ENCODE assay signal across 12 cellular contexts in the genomic region with DNA sequence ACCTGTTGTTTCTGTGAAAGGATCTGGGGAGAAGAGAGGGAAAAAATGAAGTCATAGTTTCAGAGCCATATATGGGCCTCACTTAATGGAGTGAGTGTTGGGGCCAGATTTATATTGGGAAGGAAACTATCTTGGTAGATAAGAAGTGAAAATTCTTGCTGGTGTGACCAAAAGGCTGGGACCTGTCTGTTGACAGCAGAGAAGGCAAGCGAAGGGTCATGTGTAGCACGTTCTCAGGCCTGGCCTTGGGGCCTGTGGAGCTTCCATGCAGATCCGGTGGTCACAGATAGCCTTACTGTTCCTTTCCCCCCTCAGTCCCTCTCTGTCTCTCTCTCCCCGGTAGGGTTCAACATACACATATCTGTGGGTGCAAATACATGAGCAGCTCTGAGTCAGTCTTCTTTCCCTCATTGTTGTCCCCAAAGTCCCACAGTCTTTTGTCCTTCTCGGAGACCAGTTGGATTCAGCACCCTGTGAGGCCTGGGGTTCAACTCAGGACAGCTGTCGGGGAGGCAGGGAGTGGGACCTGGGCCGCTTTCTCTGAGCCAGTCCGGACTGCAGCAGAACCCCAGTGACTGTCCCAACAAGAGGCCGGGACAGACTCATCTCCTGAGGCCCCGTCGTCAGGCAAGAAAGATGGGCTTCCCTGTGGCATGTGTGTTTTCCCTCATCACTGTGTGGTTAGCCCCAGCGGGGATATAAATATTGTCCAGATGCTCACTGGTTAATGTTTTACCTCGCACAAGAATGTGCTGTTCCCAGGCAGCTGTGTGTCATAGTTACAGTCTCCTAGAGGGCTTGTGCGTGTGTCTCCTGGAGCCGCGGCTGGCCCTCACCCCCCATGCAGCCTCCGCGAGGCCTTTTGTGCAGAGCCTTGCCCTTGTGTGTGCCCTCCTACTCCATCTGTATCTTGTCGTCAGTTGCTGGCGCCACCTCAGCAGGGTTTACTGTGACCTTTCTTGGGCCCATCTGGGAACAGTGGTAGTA. TPM values are rescaled to one million over a fixed set of nuclear protein-coding genes. Genes with fewer than 3 reads are reported as not detected.
DNase-seq lines count a peak whose midpoint lies in the region; ATAC-seq and TF ChIP-seq lines count a peak whose summit lies in the region.
"Had no signal": no experiment of that assay in that cellular context is flagged by ENCODE, and none has a peak within 500 bp of the region (broad histone marks: within the 10 kb centered on the region; RNA-seq: fewer than 3 reads in every experiment).

No MANE protein-coding gene starts in this region.

- peaks cover 43% of the 10 kb centered on the region for H3K4me1 Mint-ChIP-seq in nephron
- H3K4me1 Mint-ChIP-seq: activated naive CD4-positive, alpha-beta T cell treated with anti-CD3 and anti-CD28 coated beads, Interleukin-2, amount 10 ng/mL, durations not matched to agents 7 days and 5 days had no signal

- no peaks in the 10 kb centered on the region for H3K9me3 Mint-ChIP-seq in nephron
- H3K9me3 Mint-ChIP-seq: activated CD8-positive, alpha-beta T cell treated with anti-CD3 and anti-CD28 coated beads for 36 hours; activated naive CD4-positive, alpha-beta T cell treated with anti-CD3 and anti-CD28 coated beads, Interleukin-2, amount 10 ng/mL, durations not matched to agents 7 days and 5 days had no signal

- TF ChIP-seq CTCF in nephron (IDR thresholded peaks at IDR 0.05; ENCODE audit: unreplicated experiment in 3 of 3) (no peak), gastrocnemius medialis (IDR thresholded peaks at IDR 0.05 in 4 of 5, conservative IDR thresholded peaks at IDR 0.05 in 1 of 5) (no peak)

- peak; percentile 46 to 77 for DNase-seq in NCI-H526 (lab: John Stamatoyannopoulos, UW)
- peak; percentile 96 for DNase-seq in glomerular visceral epithelial cell (ENCODE audit: extremely low spot score)
- DNase-seq in NCI-H524 (lab: John Stamatoyannopoulos, UW) = no peak
- DNase-seq in NCI-H345 (lab: John Stamatoyannopoulos, UW) = no peak
- no peak for DNase-seq in mesenteric fat pad (ENCODE audit: low spot score)
- DNase-seq in gastrocnemius medialis = no peak
- DNase-seq: activated CD8-positive, alpha-beta T cell treated with anti-CD3 and anti-CD28 coated beads for 36 hours; activated naive CD4-positive, alpha-beta T cell treated with anti-CD3 and anti-CD28 coated beads, Interleukin-2, amount 10 ng/mL, durations not matched to agents 7 days and 5 days; NCI-H1105 treated with DMSO at 0.1 percent for 48 hours; uterus had no signal

- no peak overlapping the region for H3K9ac ChIP-seq in BLaER1 treated with 17β-estradiol and CSF1 and Interleukin-3, amounts not matched to agents 10 nM and 100 nM

- no peak overlapping the region for H3K27ac ChIP-seq in BLaER1 treated with 17β-estradiol and CSF1 and Interleukin-3, amounts not matched to agents 10 nM and 100 nM
- H3K27ac ChIP-seq in gastrocnemius medialis = peak overlapping the region in 2 of 4 donors; percentile 69 to 76
- H3K27ac ChIP-seq: uterus had no signal

- no peaks in the 10 kb centered on the region for H3K9me3 ChIP-seq in BLaER1 treated with 17β-estradiol and CSF1 and Interleukin-3, amounts not matched to agents 10 nM and 100 nM (replicated peaks in 1 of 11)
- no peaks in the 10 kb centered on the region for H3K9me3 ChIP-seq in gastrocnemius medialis
- H3K9me3 ChIP-seq: uterus had no signal

- no peak for TF ChIP-seq POLR2A in gastrocnemius medialis (IDR thresholded peaks at IDR 0.05)

- no peak for ATAC-seq in gastrocnemius medialis
- ATAC-seq: activated CD8-positive, alpha-beta T cell treated with anti-CD3 and anti-CD28 coated beads for 36 hours had no signal

- H4K20me1 ChIP-seq in BLaER1 treated with 17β-estradiol and CSF1 and Interleukin-3, amounts not matched to agents 10 nM and 100 nM = no peaks in the 10 kb centered on the region

- in situ Hi-C loops in gastrocnemius medialis (cut with MboI; ENCODE audit: low sequenced_read_pairs in 4 of 4) = no loop called here

- H3K36me3 ChIP-seq in BLaER1 treated with 17β-estradiol and CSF1 and Interleukin-3, amounts not matched to agents 10 nM and 100 nM = no peaks in the 10 kb centered on the region
- no peaks in the 10 kb centered on the region for H3K36me3 ChIP-seq in gastrocnemius medialis
- H3K36me3 ChIP-seq: uterus had no signal

- H3K27me3 Mint-ChIP-seq in nephron (ENCODE audit: low read depth) = peaks cover 35% of the 10 kb centered on the region

- H3K27ac Mint-ChIP-seq in nephron = peak overlapping the region in 2 of 3 experiments; percentile 60 to 87
- H3K27ac Mint-ChIP-seq: activated CD8-positive, alpha-beta T cell treated with anti-CD3 and anti-CD28 coated beads for 36 hours; activated naive CD4-positive, alpha-beta T cell treated with anti-CD3 and anti-CD28 coated beads, Interleukin-2, amount 10 ng/mL, durations not matched to agents 7 days and 5 days had no signal

- intact Hi-C loops in gastrocnemius medialis (cut with DNase I; ENCODE audit: low total_unique reads) = no loop called here

- no peaks in the 10 kb centered on the region for H3K36me3 Mint-ChIP-seq in nephron (ENCODE audit: low read depth)
- H3K36me3 Mint-ChIP-seq: activated naive CD4-positive, alpha-beta T cell treated with anti-CD3 and anti-CD28 coated beads, Interleukin-2, amount 10 ng/mL, durations not matched to agents 7 days and 5 days had no signal

- peak overlapping the region in 1 of 3 experiments; percentile 17 for H3K4me3 Mint-ChIP-seq in nephron
- H3K4me3 Mint-ChIP-seq: activated CD8-positive, alpha-beta T cell treated with anti-CD3 and anti-CD28 coated beads for 36 hours; activated naive CD4-positive, alpha-beta T cell treated with anti-CD3 and anti-CD28 coated beads, Interleukin-2, amount 10 ng/mL, durations not matched to agents 7 days and 5 days had no signal

- no peaks in the 10 kb centered on the region for H3K27me3 ChIP-seq in BLaER1 treated with 17β-estradiol and CSF1 and Interleukin-3, amounts not matched to agents 10 nM and 100 nM
- no peaks in the 10 kb centered on the region for H3K27me3 ChIP-seq in gastrocnemius medialis
- H3K27me3 ChIP-seq: uterus had no signal

- peak overlapping the region in 7 of 11 experiments; percentile 3 to 31 (median 22); a peak in 8 of 22 replicates for H3K4me2 ChIP-seq in BLaER1 treated with 17β-estradiol and CSF1 and Interleukin-3, amounts not matched to agents 10 nM and 100 nM

- H3K4me1 ChIP-seq in BLaER1 treated with 17β-estradiol and CSF1 and Interleukin-3, amounts not matched to agents 10 nM and 100 nM = peaks cover 0 to 22% (median 11%) of the 10 kb centered on the region in 10 experiments; a peak in 16 of 20 replicates
- H3K4me1 ChIP-seq in gastrocnemius medialis = peaks cover 21 to 35% of the 10 kb centered on the region in 2 donors
- H3K4me1 ChIP-seq: uterus had no signal

- no peak overlapping the region for H3K4me3 ChIP-seq in BLaER1 treated with 17β-estradiol and CSF1 and Interleukin-3, amounts not matched to agents 10 nM and 100 nM
- no peak overlapping the region for H3K4me3 ChIP-seq in gastrocnemius medialis
- H3K4me3 ChIP-seq: uterus had no signal

RNA-seq across cellular contexts. Expression of a gene that starts 34.7 kb away (rescaled TPM):
- total RNA-seq in mesenteric fat pad (0.26 TPM), gastrocnemius medialis (10 to 100 TPM; 14.9 to 37.0 (median 21.7) TPM)

Comparison
In these comparisons a context has a peak if more than half of its experiments do, and no peak if none do; other contexts are left out.
1. DNase-seq: peak in NCI-H526 (2 of 2) and glomerular visceral epithelial cell (single experiment); none in NCI-H524 (0 of 2), NCI-H345 (single experiment), mesenteric fat pad (single experiment) and gastrocnemius medialis (0 of 2).
2. RNA of a gene that starts 34.7 kb away (total RNA-seq): 14.9 to 37.0 TPM in gastrocnemius medialis; 0.26 TPM in mesenteric fat pad (single experiment); every median in the first group is over 10 times any median in the second.